ENCODE assay signal across 1 cellular context in genomic region chr19:32539240-32539916, GRCh38.
TF ChIP-seq lines count a peak whose summit lies in the region.

No MANE protein-coding gene starts in this region.

TF ChIP-seq in HepG2, 621 proteins besides CTCF, POLR2A, EP300 and RAD21 (continued from another document and continues in another):
- TF ChIP-seq ZNF709 (CRISPR knock-in tag; IDR thresholded peaks at IDR 0.05) (no peak), ZNF605 (CRISPR knock-in tag; IDR thresholded peaks at IDR 0.05) (0 out of 2 replicates have a peak, but pooled peaks have one; percentile 46), ZNF614 (CRISPR knock-in tag; IDR thresholded peaks at IDR 0.05; ENCODE audit: borderline replicate concordance) (peak; percentile 72; the same call in 1 of the 2 replicates), CSRNP1 (CRISPR knock-in tag; IDR thresholded peaks at IDR 0.05) (0 out of 2 replicates have a peak, but pooled peaks have one; percentile 46), ZNF264 (CRISPR knock-in tag; IDR thresholded peaks at IDR 0.05) (0 out of 2 replicates have a peak, but pooled peaks have one; percentile 14), EHMT2 (IDR thresholded peaks at IDR 0.05; ENCODE audit: borderline replicate concordance, low read depth, low read length) (peak; percentile 54; the same call in 1 of the 2 replicates), TRIM24 (CRISPR knock-in tag; IDR thresholded peaks at IDR 0.05) (no peak), ZNF230 (CRISPR knock-in tag; IDR thresholded peaks at IDR 0.05) (no peak), POGZ (CRISPR knock-in tag; IDR thresholded peaks at IDR 0.05) (peak; percentile 82), SMYD3 (CRISPR knock-in tag; IDR thresholded peaks at IDR 0.05) (peak; percentile 68; the same call in 1 of the 2 replicates), HDAC1 (CRISPR knock-in tag; IDR thresholded peaks at IDR 0.05) (peak; percentile 77), PAXIP1 (CRISPR knock-in tag; conservative IDR thresholded peaks at IDR 0.05) (peak; percentile 85), ZNF503 (CRISPR knock-in tag; IDR thresholded peaks at IDR 0.05) (no peak), E2F2 (CRISPR knock-in tag; IDR thresholded peaks at IDR 0.05; ENCODE audit: borderline replicate concordance) (no peak), JDP2 (CRISPR knock-in tag; IDR thresholded peaks at IDR 0.05; ENCODE audit: borderline replicate concordance) (no peak), IRF1 (CRISPR knock-in tag; IDR thresholded peaks at IDR 0.05; ENCODE audit: low read depth) (no peak), AKAP8 (CRISPR knock-in tag; IDR thresholded peaks at IDR 0.05) (no peak), ZNF543 (CRISPR knock-in tag; IDR thresholded peaks at IDR 0.05) (no peak), MED1 (CRISPR knock-in tag; IDR thresholded peaks at IDR 0.05) (peak; percentile 63), TFAP4 (IDR thresholded peaks at IDR 0.05; ENCODE audit: borderline replicate concordance, low read depth) (peak; percentile 73; the same call in 1 of the 2 replicates), BRD4 (CRISPR knock-in tag; IDR thresholded peaks at IDR 0.05) (no peak), ZNF530 (CRISPR knock-in tag; IDR thresholded peaks at IDR 0.05; ENCODE audit: low read depth) (no peak), ASH2L (IDR thresholded peaks at IDR 0.05; ENCODE audit: insufficient read length, low read depth, low read length) (peak; percentile 36), ZGPAT (CRISPR knock-in tag; IDR thresholded peaks at IDR 0.05) (peak; percentile 73), AHDC1 (CRISPR knock-in tag; IDR thresholded peaks at IDR 0.05; ENCODE audit: borderline replicate concordance) (peak; percentile 81; the same call in 1 of the 2 replicates), HDAC2 (CRISPR knock-in tag; IDR thresholded peaks at IDR 0.05) (peak; percentile 54; the same call in 1 of the 2 replicates), HNF4A (CRISPR knock-in tag; IDR thresholded peaks at IDR 0.05) (peak; percentile 47; the same call in 1 of the 2 replicates), ZNF432 (CRISPR knock-in tag; IDR thresholded peaks at IDR 0.05; ENCODE audit: borderline replicate concordance) (no peak), ZNF317 (CRISPR knock-in tag; IDR thresholded peaks at IDR 0.05) (peak; percentile 75; the same call in 1 of the 2 replicates), ZMYM4 (CRISPR knock-in tag; IDR thresholded peaks at IDR 0.05) (peak; percentile 82), FOXP4 (CRISPR knock-in tag; IDR thresholded peaks at IDR 0.05) (peak; percentile 84), ZNF18 (CRISPR knock-in tag; IDR thresholded peaks at IDR 0.05; ENCODE audit: insufficient replicate concordance) (peak; percentile 63), CENPBD1 (CRISPR knock-in tag; IDR thresholded peaks at IDR 0.05; ENCODE audit: borderline replicate concordance, low read depth) (no peak), TEAD3 (CRISPR knock-in tag; optimal IDR thresholded peaks at IDR 0.05; ENCODE audit: borderline replicate concordance) (peak; percentile 45), BHLHE40 (IDR thresholded peaks at IDR 0.05; ENCODE audit: low read length) (0 out of 2 replicates have a peak, but pooled peaks have one; percentile 41), BCL6 (CRISPR knock-in tag; IDR thresholded peaks at IDR 0.05) (peak; percentile 53; the same call in 1 of the 2 replicates), ZNF143 (CRISPR knock-in tag; IDR thresholded peaks at IDR 0.05) (no peak)
